Comparison of ENCODE assay signal across 13 cellular contexts in genomic region chr9:126788631-126789349, GRCh38. TPM values are rescaled to one million over a fixed set of nuclear protein-coding genes. Genes with fewer than 3 reads are reported as not detected.
DNase-seq lines count a peak whose midpoint lies in the region; ATAC-seq, FAIRE-seq and TF ChIP-seq lines count a peak whose summit lies in the region.
"Had no signal": no experiment of that assay in that cellular context is flagged by ENCODE, and none has a peak within 500 bp of the region (broad histone marks: within the 10 kb centered on the region; RNA-seq: fewer than 3 reads in every experiment).

No MANE protein-coding gene starts in this region.

- no peaks in the 10 kb centered on the region for H3K27me3 ChIP-seq in mammary epithelial cell (ENCODE audit: insufficient read depth, low read length)
- peaks cover 6% of the 10 kb centered on the region for H3K27me3 ChIP-seq in osteoblast (ENCODE audit: insufficient read depth, low read length)
- H3K27me3 ChIP-seq: adrenal gland had no signal

- no peaks in the 10 kb centered on the region for H3K36me3 ChIP-seq in mammary epithelial cell (ENCODE audit: insufficient read depth, low read length)
- H3K36me3 ChIP-seq in osteoblast (ENCODE audit: insufficient read depth, low read length), result no peaks in the 10 kb centered on the region
- H3K36me3 ChIP-seq: adrenal gland had no signal

- H3K27ac ChIP-seq in mammary epithelial cell (ENCODE audit: insufficient read depth, low read depth, low read length), result peak overlapping the region; percentile 71
- no peak overlapping the region for H3K27ac ChIP-seq in osteoblast (ENCODE audit: low read depth, low read length)
- H3K27ac ChIP-seq: adrenal gland had no signal

- 48% methylated on average over 7 of the region's 9 CpGs for WGBS in mammary epithelial cell (ENCODE audit: low coverage, missing lambda C conversion rate)

- intact Hi-C loops in mammary epithelial cell (cut with micrococcal nuclease), result no loop called here

- H3K79me2 ChIP-seq in mammary epithelial cell (ENCODE audit: insufficient read depth, low read length), result no peaks in the 10 kb centered on the region
- H3K79me2 ChIP-seq in osteoblast (ENCODE audit: insufficient read depth, low read length), result no peaks in the 10 kb centered on the region

- BruUV-seq in mammary epithelial cell (replicated peaks; lab: Mats Ljungman, UMichigan), result no TSS peak

- no peak for TF ChIP-seq POLR2A in H54 (IDR thresholded peaks at IDR 0.05; ENCODE audit: low read depth, low read length)
- TF ChIP-seq POLR2A in GM18505 (IDR thresholded peaks at IDR 0.05; ENCODE audit: borderline replicate concordance, extremely low read depth, insufficient read depth, insufficient read length), result no peak

- H3K4me2 ChIP-seq in mammary epithelial cell (ENCODE audit: insufficient read depth, low read depth, low read length) (peak overlapping the region; percentile 44), osteoblast (ENCODE audit: insufficient read depth, low read length) (no peak overlapping the region)

- H3K4me1 ChIP-seq in mammary epithelial cell (ENCODE audit: insufficient read depth, low read length) (peaks cover 41% of the 10 kb centered on the region), osteoblast (ENCODE audit: insufficient read depth, low read length) (peaks cover 21% of the 10 kb centered on the region)

- H4K20me1 ChIP-seq in mammary epithelial cell (ENCODE audit: insufficient read depth, low read length), result no peaks in the 10 kb centered on the region
- H4K20me1 ChIP-seq in osteoblast (ENCODE audit: insufficient read depth, low read length), result no peaks in the 10 kb centered on the region

- FAIRE-seq in H54 (lab: Jason Lieb, UNC), result peak; percentile 97

- CTCF ChIA-PET in mammary epithelial cell (lab: Charles Lee; ENCODE audit: low non-redundant PET), result interaction anchor here (0.9 kb wide), 1 partner anchor 16 kb away, joined by 5 read pairs; no protein-coding TSS in a partner anchor

- H3K4me3 ChIP-seq in mammary epithelial cell (replicated peaks in 1 of 3; ENCODE audit: insufficient read depth in 1 of 3, low read depth in 2 of 3, low read length in 3 of 3), result no peak overlapping the region
- no peak overlapping the region for H3K4me3 ChIP-seq in osteoblast (ENCODE audit: insufficient read depth, low read length)
- H3K4me3 ChIP-seq: adrenal gland had no signal

- H2AFZ ChIP-seq in mammary epithelial cell (ENCODE audit: low read depth, low read length) (peak overlapping the region; percentile 73), osteoblast (ENCODE audit: low read length) (no peak overlapping the region)

- dilution Hi-C loops in mammary epithelial cell (cut with HindIII; ENCODE audit: low sequenced_read_pairs), result loop anchor here (5.0 to 25.0 kb wide), 3 partner anchors 81 to 176 kb away; partner anchors contain the start of gene LMX1B

- H3K9me3 ChIP-seq in mammary epithelial cell (replicated peaks; ENCODE audit: insufficient read depth, low read length) (no peaks in the 10 kb centered on the region), osteoblast (ENCODE audit: low read depth, low read length) (no peaks in the 10 kb centered on the region)
- H3K9me3 ChIP-seq: adrenal gland had no signal

- in situ Hi-C loops in mammary epithelial cell (cut with MboI; ENCODE audit: low sequenced_read_pairs in 2 of 2), result loop anchor here (5.0 to 10.0 kb wide), 3 partner anchors 81 to 284 kb away; no protein-coding TSS in a partner anchor

- DNase-seq in H54 (ENCODE audit: insufficient read length, low spot score) (peak; percentile 85), M059J (ENCODE audit: low read depth) (peak; percentile 85), mammary epithelial cell (peak; percentile 93), osteoblast (ENCODE audit: insufficient read length, low spot score, missing footprints) (peak; percentile 58), globus pallidus (ENCODE audit: low spot score) (no peak)
- DNase-seq: adrenal gland, DMS153, GOT3, left colon, posterior cingulate gyrus had no signal

- no peak for ATAC-seq in GM21423 (IDR thresholded peaks at IDR 0.05; ENCODE audit: unreplicated experiment)
- no peak for ATAC-seq in GM18505 (IDR thresholded peaks at IDR 0.05; ENCODE audit: unreplicated experiment)
- ATAC-seq: left colon, Right ventricle myocardium inferior had no signal

- H3K9ac ChIP-seq in mammary epithelial cell (ENCODE audit: insufficient read depth, low read length), result peak overlapping the region; percentile 24

- TF ChIP-seq CTCF in mammary epithelial cell (conservative IDR thresholded peaks at IDR 0.05 in 1 of 2, IDR thresholded peaks at IDR 0.05 in 1 of 2; ENCODE audit: extremely low read depth in 1 of 2, insufficient read depth in 1 of 2, low read depth in 1 of 2, low read length in 2 of 2) (no peak), osteoblast (IDR thresholded peaks at IDR 0.05; ENCODE audit: extremely low read depth, low read depth, low read length) (no peak)

RNA-seq across cellular contexts. Expression of gene ZBTB43, which starts 16.1 kb away (rescaled TPM):
- total RNA-seq in M059J (2014; rRNA removed; shearing (Covaris generic)), result 6.4 and 9.3 TPM in 2 replicates
- total RNA-seq in mammary epithelial cell, result 10 to 100 TPM; 24.0 to 32.4 TPM
- 7.0 TPM for polyA plus RNA-seq in mammary epithelial cell
- 6.4 TPM for polyA minus RNA-seq in mammary epithelial cell
- 17.7 and 18.1 TPM in 2 replicates for total RNA-seq in osteoblast
